ENCODE assay signal across 8 cellular contexts in genomic region chrX:101931494-101932248, GRCh38. TPM values are rescaled to one million over a fixed set of nuclear protein-coding genes. Genes with fewer than 3 reads are reported as not detected.
A peak's percentile ranks its signal among the peaks of the same experiment; 100 is the strongest.
DNase-seq lines count a peak whose midpoint lies in the region; TF ChIP-seq lines count a peak whose summit lies in the region.

ZMAT1 (minus strand) TSS chrX:101932027; CDS start chrX:101932008, 19 bp downstream.

- TF ChIP-seq CTCF in GM20000 (IDR thresholded peaks at IDR 0.05; ENCODE audit: extremely low read depth, missing control alignments) (no peak), epithelial cell of proximal tubule (conservative IDR thresholded peaks at IDR 0.05; ENCODE audit: low read depth, low read length) (no peak)

- DNase-seq in COR-L47 (lab: John Stamatoyannopoulos, UW) (peak; percentile 42), GM20000 (ENCODE audit: low spot score) (peak; percentile 69), HT-29 (ENCODE audit: low spot score) (peak; percentile 48), NOMO-1 treated with DMSO at 0.1 percent for 48 hours (lab: John Stamatoyannopoulos, UW; ENCODE audit: unreplicated experiment) (peak; percentile 83), epithelial cell of proximal tubule (ENCODE audit: low read depth) (peak; percentile 43), mucosa of gallbladder (ENCODE audit: low spot score) (peak; percentile 95)
- DNase-seq in activated CD8-positive, alpha-beta memory T cell treated with anti-CD3 and anti-CD28 coated beads, Interleukin-2, amount 50 U/mL, for 48 hours, result peak; percentile 89
- DNase-seq in stimulated activated CD8-positive, alpha-beta memory T cell treated with anti-CD3 and anti-CD28 coated beads, Interleukin-4, amount 100 ng/mL, for 24 hours (ENCODE audit: low read depth), result peak; percentile 85

- peak within 1 kb of the TSS; percentile 70 for H3K4me3 ChIP-seq in epithelial cell of proximal tubule (ENCODE audit: low read depth, low read length)

RNA-seq across cellular contexts. Expression of gene ZMAT1, which starts in this region (rescaled TPM):
- total RNA-seq in HT-29 (2014; rRNA removed; shearing (Covaris generic)), result 0.13 TPM in 1 of 2 replicates, not detected in the other
- total RNA-seq in epithelial cell of proximal tubule, result 0.72 and 2.7 TPM in 2 replicates
- total RNA-seq in mucosa of gallbladder, result 7.8 TPM

Comparison
In these comparisons a context has a peak if more than half of its experiments do, and no peak if none do; other contexts are left out.
1. Peak in every context shown above with its lines: DNase-seq and H3K4me3 ChIP-seq.
2. Peak in DNase-seq in HT-29; RNA of the gene not detected or under 1 TPM.
3. DNase-seq: peak in every context shown above with its lines; median percentile 95 in mucosa of gallbladder; 89 in activated CD8-positive, alpha-beta memory T cell treated with anti-CD3 and anti-CD28 coated beads, Interleukin-2, amount 50 U/mL, for 48 hours; 85 in stimulated activated CD8-positive, alpha-beta memory T cell treated with anti-CD3 and anti-CD28 coated beads, Interleukin-4, amount 100 ng/mL, for 24 hours; 83 in NOMO-1 treated with DMSO at 0.1 percent for 48 hours; 69 in GM20000; 48 in HT-29; 43 in epithelial cell of proximal tubule; 42 in COR-L47.